Comparison of ENCODE assay signal across 19 cellular contexts in the genomic region with DNA sequence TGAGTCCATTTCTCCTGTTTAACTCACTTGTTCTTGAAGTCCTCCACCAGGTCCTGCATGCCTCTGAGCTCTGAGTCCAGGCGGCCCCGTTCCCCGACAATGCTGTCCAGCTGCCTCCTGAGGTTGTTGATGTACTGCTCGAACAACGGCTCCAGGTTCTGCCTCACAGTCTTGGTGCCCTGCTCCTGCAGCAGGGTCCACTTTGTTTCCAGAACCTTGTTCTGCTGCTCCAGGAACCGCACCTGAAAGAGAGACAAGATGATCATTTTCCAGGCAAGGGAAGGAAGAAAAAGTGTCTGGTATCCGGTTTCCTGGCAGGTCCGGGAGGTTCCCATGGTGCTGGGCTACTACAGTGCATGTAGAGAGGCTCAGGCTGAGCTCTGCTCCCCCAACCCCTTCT. TPM values are rescaled to one million over a fixed set of nuclear protein-coding genes. Genes with fewer than 3 reads are reported as not detected.
"Had no signal": no experiment of that assay in that cellular context is flagged by ENCODE, and none has a peak within 500 bp of the region (broad histone marks: within the 10 kb centered on the region; RNA-seq: fewer than 3 reads in every experiment).

No MANE protein-coding gene starts in this region.

RNA-seq across cellular contexts. Expression of a gene that starts 1.6 kb away (rescaled TPM):
- total RNA-seq: naive thymus-derived CD4-positive, alpha-beta T cell; natural killer cell treated with Interleukin-12 subunit alpha and Interleukin-12 subunit beta and Interleukin-15 and Interleukin-18, amount 100 ng/mL, for 72 hours; neural crest cell; osteocyte; posterior vena cava; sciatic nerve; spleen; temporal lobe had no signal
- polyA plus RNA-seq: naive thymus-derived CD4-positive, alpha-beta T cell had no signal

RNA-seq across cellular contexts. Expression of a gene that starts 17.9 kb away (rescaled TPM):
- total RNA-seq: naive thymus-derived CD4-positive, alpha-beta T cell; natural killer cell treated with Interleukin-12 subunit alpha and Interleukin-12 subunit beta and Interleukin-15 and Interleukin-18, amount 100 ng/mL, for 72 hours; neural crest cell; omental fat pad; osteocyte; pancreas; posterior vena cava; prostate gland; pulmonary artery endothelial cell; right atrium auricular region; sciatic nerve; spleen; temporal lobe; thoracic aorta; thyroid gland; tibial nerve; upper lobe of left lung had no signal
- polyA plus RNA-seq: naive thymus-derived CD4-positive, alpha-beta T cell; pancreas had no signal

RNA-seq across cellular contexts. Expression of a gene that starts 28.7 kb away (rescaled TPM):
- total RNA-seq: natural killer cell treated with Interleukin-12 subunit alpha and Interleukin-12 subunit beta and Interleukin-15 and Interleukin-18, amount 100 ng/mL, for 72 hours; neural crest cell; osteocyte; posterior vena cava had no signal
- polyA plus RNA-seq: naive thymus-derived CD4-positive, alpha-beta T cell had no signal

RNA-seq across cellular contexts. Expression of a gene that starts 39.5 kb away (rescaled TPM):
- total RNA-seq: naive thymus-derived CD4-positive, alpha-beta T cell; natural killer cell treated with Interleukin-12 subunit alpha and Interleukin-12 subunit beta and Interleukin-15 and Interleukin-18, amount 100 ng/mL, for 72 hours; neural crest cell; osteocyte; posterior vena cava; right atrium auricular region; sciatic nerve; spleen; thyroid gland; tibial nerve had no signal
- polyA plus RNA-seq: naive thymus-derived CD4-positive, alpha-beta T cell had no signal

RNA-seq across cellular contexts. Expression of a gene that starts 57.3 kb away (rescaled TPM):
- total RNA-seq: naive thymus-derived CD4-positive, alpha-beta T cell; natural killer cell treated with Interleukin-12 subunit alpha and Interleukin-12 subunit beta and Interleukin-15 and Interleukin-18, amount 100 ng/mL, for 72 hours; neural crest cell; omental fat pad; osteocyte; pancreas; posterior vena cava; prostate gland; pulmonary artery endothelial cell; right atrium auricular region; sciatic nerve; spleen; temporal lobe; thoracic aorta; thyroid gland; tibial nerve; upper lobe of left lung; ureter; vagina had no signal
- polyA plus RNA-seq: naive thymus-derived CD4-positive, alpha-beta T cell; pancreas; spleen had no signal
